8 cellular contexts compared by ENCODE assay signal in genomic region chr21:5154641-5154982, GRCh38.
A peak's percentile ranks its signal among the peaks of the same experiment; 100 is the strongest.
DNase-seq lines count a peak whose midpoint lies in the region; ATAC-seq and TF ChIP-seq lines count a peak whose summit lies in the region.
"Not testable (repeated sequence)": the region's sequence is repeated elsewhere in the genome, so short reads cannot be mapped to it uniquely, and the experiment has no call there.

No MANE protein-coding gene starts in this region.

- not testable (repeated sequence) for H3K4me1 Mint-ChIP-seq in T-cell; activated naive CD4-positive, alpha-beta T cell treated with anti-CD3 and anti-CD28 coated beads for 36 hours (ENCODE audit: low read depth); natural killer cell

- H3K4me3 Mint-ChIP-seq in T-cell, result peak overlapping the region in 1 of 3 donors; percentile 52
- H3K4me3 Mint-ChIP-seq in activated naive CD4-positive, alpha-beta T cell treated with anti-CD3 and anti-CD28 coated beads for 36 hours, result peak overlapping the region; percentile 50
- H3K4me3 Mint-ChIP-seq in natural killer cell, result not testable (repeated sequence)

- H3K27ac Mint-ChIP-seq in T-cell; activated naive CD4-positive, alpha-beta T cell treated with anti-CD3 and anti-CD28 coated beads for 36 hours; natural killer cell: not testable (repeated sequence)

- H3K9me3 Mint-ChIP-seq in T-cell; activated naive CD4-positive, alpha-beta T cell treated with anti-CD3 and anti-CD28 coated beads for 36 hours; natural killer cell: not testable (repeated sequence)

- CTCF ChIA-PET in T-cell (lab: Charles Lee); activated naive CD4-positive, alpha-beta T cell treated with anti-CD3 and anti-CD28 coated beads for 36 hours (lab: Charles Lee): not testable (repeated sequence)

- H3K4me3 ChIP-seq in fibroblast of villous mesenchyme (ENCODE audit: low read depth, low read length), result peak overlapping the region; percentile 45

- H3K27me3 Mint-ChIP-seq in T-cell; activated naive CD4-positive, alpha-beta T cell treated with anti-CD3 and anti-CD28 coated beads for 36 hours (ENCODE audit: low read depth); natural killer cell (ENCODE audit: low read depth in 2 of 2): not testable (repeated sequence)

- not testable (repeated sequence) for H3K36me3 Mint-ChIP-seq in T-cell; activated naive CD4-positive, alpha-beta T cell treated with anti-CD3 and anti-CD28 coated beads for 36 hours (ENCODE audit: low read depth); natural killer cell

- DNase-seq in CD1c-positive myeloid dendritic cell (ENCODE audit: extremely low spot score) (peak; percentile 90), T-cell (peak; percentile 56 to 95 (median 79)), fibroblast of villous mesenchyme (ENCODE audit: low read depth) (peak; percentile 83), natural killer cell (peak; percentile 87)
- DNase-seq in activated naive CD4-positive, alpha-beta T cell treated with anti-CD3 and anti-CD28 coated beads for 36 hours, result peak; percentile 85
- peak; percentile 54 to 81 (median 70) for DNase-seq in stimulated activated CD4-positive, alpha-beta T cell treated with anti-CD3 and anti-CD28 coated beads, TNF-alpha, amount 100 ng/mL, for 48 hours (ENCODE audit: low read depth in 3 of 3)

- ATAC-seq in GM21423 (IDR thresholded peaks at IDR 0.05; ENCODE audit: unreplicated experiment), result peak; percentile 83
- peak; percentile 97 for ATAC-seq in HG03196 (IDR thresholded peaks at IDR 0.05; ENCODE audit: unreplicated experiment)
- ATAC-seq in T-cell (replicated peaks in 1 of 4), result peak; percentile 97 to 100 (median 99)
- ATAC-seq in natural killer cell, result peak; percentile 98 to 100 (median 99)

- POLR2A ChIA-PET in T-cell (lab: Charles Lee), result not testable (repeated sequence)

- intact Hi-C loops in activated naive CD4-positive, alpha-beta T cell treated with anti-CD3 and anti-CD28 coated beads for 36 hours (cut with micrococcal nuclease); natural killer cell (cut with micrococcal nuclease): not testable (repeated sequence)

- TF ChIP-seq CTCF in fibroblast of villous mesenchyme (IDR thresholded peaks at IDR 0.05; ENCODE audit: insufficient read depth, low read depth, low read length); natural killer cell (IDR thresholded peaks at IDR 0.05): not testable (repeated sequence)

Comparison
In these comparisons a context has a peak if more than half of its experiments do, and no peak if none do; other contexts are left out.
1. Peak in every context shown above with its lines: DNase-seq, ATAC-seq and H3K4me3 ChIP-seq.